In genomic region chr17:42617956-42618431, GRCh38 we compare ENCODE assay signal across 8 cellular contexts. TPM values are rescaled to one million over a fixed set of nuclear protein-coding genes. Genes with fewer than 3 reads are reported as not detected.
DNase-seq lines count a peak whose midpoint lies in the region; ATAC-seq and TF ChIP-seq lines count a peak whose summit lies in the region.

No MANE protein-coding gene starts in this region.

- H3K18ac ChIP-seq in mesenchymal stem cell (ENCODE audit: low read depth in 1 of 2, low read length in 2 of 2) = no peak overlapping the region

- POLR2A ChIA-PET in PC-9 (lab: Charles Lee; ENCODE audit: unreplicated experiment) = interaction anchor here (0.5 to 1.3 kb wide), 6 partner anchors 9 to 1743 kb away, joined by 3 to 9 read pairs (median 4); partner anchors contain the start of genes BECN1, RETREG3 and TUBG1

- DNase-seq in PC-9 (no peak), nephron progenitor cell (no peak), T-helper 1 cell (no peak), Ammon's horn (ENCODE audit: low spot score) (no peak), mesenchymal stem cell (no peak)

- no peaks in the 10 kb centered on the region; the same call in 1 of the 2 replicates for H4K20me1 ChIP-seq in PC-9 (ENCODE audit: insufficient read depth)

- no peaks in the 10 kb centered on the region for H3K9me3 Mint-ChIP-seq in nephron progenitor cell

- no peak overlapping the region for H4K8ac ChIP-seq in mesenchymal stem cell (ENCODE audit: low read length)

- H4K91ac ChIP-seq in mesenchymal stem cell (ENCODE audit: low read length) = no peak overlapping the region

- no peaks in the 10 kb centered on the region for H3K9me3 ChIP-seq in PC-9 (ENCODE audit: insufficient read depth, low read depth)
- no peaks in the 10 kb centered on the region for H3K9me3 ChIP-seq in mesenchymal stem cell (ENCODE audit: control insufficient read depth, low read length)

- H2AFZ ChIP-seq in PC-9 (no peak overlapping the region), mesenchymal stem cell (ENCODE audit: low read depth, low read length) (no peak overlapping the region)

- intact Hi-C loops in PC-9 (cut with micrococcal nuclease; ENCODE audit: unreplicated experiment) = loop anchor here (1.0 to 2.0 kb wide), 2 partner anchors 49 to 61 kb away; no protein-coding TSS in a partner anchor

- H3K4me3 Mint-ChIP-seq in nephron progenitor cell = no peak overlapping the region

- no peak overlapping the region for H2BK15ac ChIP-seq in mesenchymal stem cell (ENCODE audit: low read depth, poor library complexity, severe bottlenecking)

- WGBS in mesenchymal stem cell = 93% methylated on average over 4 of the region's 4 CpGs

- H3K4me3 ChIP-seq in PC-9 (no peak overlapping the region), mesenchymal stem cell (ENCODE audit: insufficient read depth in 1 of 2, low read depth in 1 of 2, low read length in 2 of 2) (no peak overlapping the region)

- no peak overlapping the region for H2BK12ac ChIP-seq in mesenchymal stem cell (ENCODE audit: low read length in 2 of 2)

- no peaks in the 10 kb centered on the region for H3K79me2 ChIP-seq in PC-9 (ENCODE audit: low read depth)

- peaks cover 12% of the 10 kb centered on the region for H3K4me1 Mint-ChIP-seq in nephron progenitor cell

- H3K27me3 ChIP-seq in PC-9 (ENCODE audit: insufficient read depth, low read depth) = no peaks in the 10 kb centered on the region
- H3K27me3 ChIP-seq in mesenchymal stem cell (ENCODE audit: control insufficient read depth in 1 of 2, insufficient read depth in 1 of 2, low read length in 2 of 2) = no peaks in the 10 kb centered on the region

- H3K9me2 ChIP-seq in PC-9 (ENCODE audit: insufficient read depth) = no peaks in the 10 kb centered on the region

- H3K4me2 ChIP-seq in PC-9 (peak overlapping the region; percentile 48), mesenchymal stem cell (ENCODE audit: low read length, poor library complexity, severe bottlenecking) (no peak overlapping the region)

- H3K36me3 Mint-ChIP-seq in nephron progenitor cell (ENCODE audit: low read depth) = peaks cover 27% of the 10 kb centered on the region

- CTCF ChIA-PET in PC-9 (lab: Charles Lee) = interaction anchor here (0.6 to 1.8 kb wide), 6 partner anchors 29 to 831 kb away, joined by 3 to 8 read pairs (median 5); partner anchors contain the start of genes PLEKHH3 and PSMC3IP

- H3K4ac ChIP-seq in mesenchymal stem cell (ENCODE audit: low read depth in 1 of 2, low read length in 2 of 2) = no peak overlapping the region

- BruUV-seq in PC-9 (replicated peaks; lab: Mats Ljungman, UMichigan) = no TSS peak

- H3K36me3 ChIP-seq in PC-9 (ENCODE audit: low read depth) (peaks cover 3% of the 10 kb centered on the region; the same call in 1 of the 2 replicates), mesenchymal stem cell (ENCODE audit: control insufficient read depth in 1 of 2, insufficient read depth in 2 of 2, low read depth in 1 of 2, low read length in 2 of 2) (peaks cover 28 to 31% of the 10 kb centered on the region in 2 experiments)

- H2BK5ac ChIP-seq in mesenchymal stem cell (ENCODE audit: low read depth, low read length, poor library complexity, severe bottlenecking) = no peak overlapping the region

- no peak for TF ChIP-seq CTCF in PC-9 (conservative IDR thresholded peaks at IDR 0.05)
- no peak for TF ChIP-seq CTCF in nephron progenitor cell (IDR thresholded peaks at IDR 0.05)

- peaks cover 37% of the 10 kb centered on the region for H3F3A ChIP-seq in PC-9 (ENCODE audit: insufficient read depth, low read depth)

- no peaks in the 10 kb centered on the region for H3K27me3 Mint-ChIP-seq in nephron progenitor cell (ENCODE audit: low read depth, poor library complexity)

- H3K27ac ChIP-seq in PC-9 = 0 out of 2 replicates have a peak overlapping the region, but pooled peaks have one; percentile 24
- no peak overlapping the region for H3K27ac ChIP-seq in mesenchymal stem cell (ENCODE audit: low read length, poor library complexity, severe bottlenecking)

- H3K4me1 ChIP-seq in PC-9 (replicated peaks; ENCODE audit: insufficient read depth) (peaks cover 22% of the 10 kb centered on the region), mesenchymal stem cell (ENCODE audit: control insufficient read depth, insufficient read depth, low read depth, low read length) (peaks cover 7% of the 10 kb centered on the region)

- no peak overlapping the region for H2AK5ac ChIP-seq in mesenchymal stem cell (ENCODE audit: low read length, severe bottlenecking)

- peak overlapping the region; percentile 57 for H3K27ac Mint-ChIP-seq in nephron progenitor cell

- no peak overlapping the region for H3K14ac ChIP-seq in mesenchymal stem cell (ENCODE audit: low read length in 2 of 2)

- no peak overlapping the region for H3K23ac ChIP-seq in mesenchymal stem cell (ENCODE audit: low read length in 2 of 2)

- H2BK120ac ChIP-seq in mesenchymal stem cell (ENCODE audit: low read depth, low read length) = no peak overlapping the region

- peaks cover 6% of the 10 kb centered on the region for H3K79me1 ChIP-seq in mesenchymal stem cell (replicated peaks; ENCODE audit: low read length, poor library complexity, severe bottlenecking)

- peak; percentile 29 for ATAC-seq in GM18511 (IDR thresholded peaks at IDR 0.05; ENCODE audit: unreplicated experiment)
- ATAC-seq in GM21825 (IDR thresholded peaks at IDR 0.05; ENCODE audit: unreplicated experiment) = peak; percentile 22
- no peak for ATAC-seq in GM18519 (IDR thresholded peaks at IDR 0.05; ENCODE audit: low FRiP score, unreplicated experiment)

- H3K9ac ChIP-seq in mesenchymal stem cell (ENCODE audit: low read length) = no peak overlapping the region

RNA-seq across cellular contexts. Expression of gene TUBG1, which starts 8.5 kb away (rescaled TPM):
- 79.1 and 85.6 TPM in 2 replicates for total RNA-seq in PC-9 (2021)
- polyA plus RNA-seq in mesenchymal stem cell (2013, experiment 1 of 2) = 43.7 TPM
- polyA plus RNA-seq in mesenchymal stem cell (2013, experiment 2 of 2) = 42.6 TPM

RNA-seq across cellular contexts. Expression of gene RETREG3, which starts 8.8 kb away (rescaled TPM):
- total RNA-seq in PC-9 (2021) = 57.0 and 61.7 TPM in 2 replicates
- 33.5 TPM for polyA plus RNA-seq in mesenchymal stem cell (2013, experiment 1 of 2)
- 33.9 TPM for polyA plus RNA-seq in mesenchymal stem cell (2013, experiment 2 of 2)

RNA-seq across cellular contexts. Expression of gene PSMC3IP, which starts 40.5 kb away (rescaled TPM):
- total RNA-seq in PC-9 (2021) = 10.2 and 13.4 TPM in 2 replicates
- 5.2 TPM for polyA plus RNA-seq in mesenchymal stem cell (2013, experiment 1 of 2)
- 4.7 TPM for polyA plus RNA-seq in mesenchymal stem cell (2013, experiment 2 of 2)

RNA-seq across cellular contexts. Expression of gene TUBG2, which starts 41.1 kb away (rescaled TPM):
- 25.5 and 28.3 TPM in 2 replicates for total RNA-seq in PC-9 (2021)
- 22.2 TPM for polyA plus RNA-seq in mesenchymal stem cell (2013, experiment 1 of 2)
- 20.6 TPM for polyA plus RNA-seq in mesenchymal stem cell (2013, experiment 2 of 2)

RNA-seq across cellular contexts. Expression of gene MLX, which starts 51.1 kb away (rescaled TPM):
- total RNA-seq in PC-9 (2021) = 20.0 and 26.0 TPM in 2 replicates
- 45.3 TPM for polyA plus RNA-seq in mesenchymal stem cell (2013, experiment 1 of 2)
- polyA plus RNA-seq in mesenchymal stem cell (2013, experiment 2 of 2) = 45.3 TPM
